ENCODE assay signal across 8 cellular contexts in the genomic region with DNA sequence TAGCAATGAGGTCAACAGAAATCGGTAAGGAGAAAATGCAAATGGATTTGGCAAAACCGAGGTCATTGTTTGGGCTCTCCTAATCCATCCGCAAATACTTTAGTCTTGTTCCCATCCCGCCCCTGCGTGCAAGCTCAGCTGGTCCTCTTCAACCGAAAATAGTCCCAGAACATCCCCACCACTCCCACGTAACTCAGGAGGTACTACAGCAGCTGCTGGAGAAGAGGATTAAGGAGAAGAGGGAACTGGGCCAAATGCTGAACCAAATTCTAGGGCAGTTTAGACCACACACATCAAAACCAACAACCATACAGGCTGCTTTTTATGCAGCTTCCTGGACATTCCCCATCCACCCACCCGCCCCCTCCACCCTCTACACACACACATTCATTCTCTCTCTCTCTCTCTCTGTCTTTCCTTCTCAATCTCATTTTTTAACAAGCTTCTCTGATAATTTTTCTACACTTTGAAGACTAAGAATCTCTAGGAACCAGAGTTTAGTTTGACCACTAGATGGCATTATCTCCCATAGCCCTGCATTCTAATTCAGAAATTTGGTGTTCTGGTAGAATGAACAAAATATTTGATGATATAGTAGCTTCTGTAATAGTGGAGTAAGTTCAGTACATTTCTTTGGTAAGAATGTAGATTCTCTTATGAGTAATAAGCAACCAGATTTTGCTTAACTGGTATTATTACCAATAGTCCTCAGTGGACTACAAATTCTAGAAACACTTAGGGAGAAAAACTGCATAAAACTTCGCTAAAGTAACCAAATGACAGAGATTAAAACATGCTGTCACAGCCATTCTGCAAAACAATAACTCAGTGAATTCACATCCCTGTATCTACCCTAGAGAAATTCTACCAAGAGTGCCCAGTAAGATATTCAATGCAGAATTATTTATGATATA. TPM values are rescaled to one million over a fixed set of nuclear protein-coding genes. Genes with fewer than 3 reads are reported as not detected.
DNase-seq lines count a peak whose midpoint lies in the region; ATAC-seq and TF ChIP-seq lines count a peak whose summit lies in the region.

No MANE protein-coding gene starts in this region.

- no peaks in the 10 kb centered on the region for H3K9me3 ChIP-seq in SJSA1 (replicated peaks)

- H3K27me3 ChIP-seq in SJSA1 (replicated peaks), result no peaks in the 10 kb centered on the region

- peak overlapping the region; percentile 68 for H3K27ac ChIP-seq in SJSA1

- peak overlapping the region; percentile 14 for H3K4me3 ChIP-seq in SJSA1
- no peak overlapping the region for H3K4me3 ChIP-seq in fibroblast of mammary gland (ENCODE audit: control insufficient read depth, low read depth, low read length)

- TF ChIP-seq CTCF in fibroblast of mammary gland (conservative IDR thresholded peaks at IDR 0.05; ENCODE audit: control insufficient read depth, insufficient read depth, low read depth, low read length), result peak; percentile 78

- ATAC-seq in HG03439 (IDR thresholded peaks at IDR 0.05; ENCODE audit: unreplicated experiment), result no peak

- H3K36me3 ChIP-seq in SJSA1, result no peaks in the 10 kb centered on the region

- DNase-seq in EH (ENCODE audit: low read depth) (peak; percentile 63), HT1080 (ENCODE audit: low read depth) (peak; percentile 43), SJSA1 (ENCODE audit: low read depth in 1 of 2, low spot score in 2 of 2) (peak; percentile 90 to 92), fibroblast of mammary gland (ENCODE audit: low read depth) (peak; percentile 85), non-pigmented ciliary epithelial cell (ENCODE audit: low read depth) (peak; percentile 23), ureter (ENCODE audit: low spot score) (no peak), NCI-H774 (lab: John Stamatoyannopoulos, UW) (no peak)

- peaks cover 73% of the 10 kb centered on the region for H3K4me1 ChIP-seq in SJSA1 (replicated peaks)

RNA-seq across cellular contexts. Expression of gene BEND6, which starts 52.1 kb away (rescaled TPM):
- 2.2 and 7.7 TPM in 2 replicates for total RNA-seq in HT1080 (2014; rRNA removed; shearing (Covaris generic))
- polyA plus RNA-seq in HT1080 (2015; cell fraction: cytosol; rRNA removed), result 1.1 and 1.2 TPM in 2 replicates
- polyA plus RNA-seq in HT1080 (2015; cell fraction: nucleus; rRNA removed), result 0.50 and 0.60 TPM in 2 replicates
- total RNA-seq in SJSA1 (2014; rRNA removed; shearing (Covaris generic)), result 7.0 and 11.9 TPM in 2 replicates
- 4.1 TPM for total RNA-seq in ureter

Comparison
In these comparisons a context has a peak if more than half of its experiments do, and no peak if none do; other contexts are left out.
1. DNase-seq: peak in EH (single experiment), HT1080 (single experiment), SJSA1 (2 of 2), fibroblast of mammary gland (single experiment) and non-pigmented ciliary epithelial cell (single experiment); none in ureter (single experiment) and NCI-H774 (single experiment).